Comparison of ENCODE assay signal across 24 cellular contexts in the genomic region with DNA sequence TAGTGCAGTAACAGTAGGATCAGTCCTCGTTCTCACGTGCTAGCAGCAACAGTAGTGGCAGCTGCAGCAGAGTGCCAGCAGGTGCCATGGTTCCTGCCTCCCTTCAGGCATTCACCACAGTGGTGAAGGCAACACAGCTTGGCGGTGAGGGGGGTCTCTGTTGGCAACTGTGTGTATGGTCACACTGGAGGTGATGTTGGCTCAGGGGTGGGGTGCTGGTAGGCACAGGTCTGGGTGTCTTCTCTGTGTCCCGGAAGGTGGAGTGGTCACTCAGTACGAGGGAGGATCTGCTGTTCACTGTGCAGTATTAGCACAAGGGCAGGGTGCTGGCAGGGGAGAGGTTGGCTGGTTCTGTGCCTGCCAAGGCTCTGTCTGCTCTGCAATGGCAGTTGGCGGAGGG.
"Had no signal": no experiment of that assay in that cellular context is flagged by ENCODE, and none has a peak within 500 bp of the region (broad histone marks: within the 10 kb centered on the region; RNA-seq: fewer than 3 reads in every experiment).

No MANE protein-coding gene starts in this region.

- H3K27ac Mint-ChIP-seq: activated B cell treated with CpG ODN at 0.5 μM for 24 hours; activated CD8-positive, alpha-beta T cell treated with anti-CD3 and anti-CD28 coated beads for 36 hours; activated naive CD4-positive, alpha-beta T cell treated with anti-CD3 and anti-CD28 coated beads, Interleukin-2, amount 50 U/mL, for 72 hours; activated T-cell treated with anti-CD3 and anti-CD28 coated beads, Interleukin-2, amount 50 U/mL, for 72 hours; T-cell had no signal

- H3K36me3 Mint-ChIP-seq: T-cell had no signal

- H3K27ac ChIP-seq: SK-N-MC had no signal

- DNase-seq: activated B cell treated with CpG ODN at 0.5 μM for 24 hours; activated CD4-positive, alpha-beta T cell treated with anti-CD3 and anti-CD28 coated beads, Interleukin-2, amount 50 U/mL, for 1 hour; activated CD8-positive, alpha-beta memory T cell treated with anti-CD3 and anti-CD28 coated beads, Interleukin-2, amount 50 U/mL, for 4 hours; activated CD8-positive, alpha-beta T cell treated with anti-CD3 and anti-CD28 coated beads for 36 hours; activated naive CD4-positive, alpha-beta T cell treated with Interleukin-2 at 50 U/mL for 16 hours; activated T-cell treated with anti-CD3 and anti-CD28 coated beads, Interleukin-2, amount 50 U/mL, for 72 hours; KG1; NCI-H1092; NCI-H1417; NCI-H187; NCI-H2081; NCI-H510A treated with DMSO at 0.1 percent for 48 hours; NCI-H69; NK-92 treated with Interleukin-12 subunit alpha and Interleukin-12 subunit beta, amount 100 ng/mL, for 24 hours; OCI-M1; RPMI8226; T-cell; T-helper 2 cell; T1000 had no signal

- H3K4me3 Mint-ChIP-seq: activated B cell treated with CpG ODN at 0.5 μM for 24 hours; activated CD8-positive, alpha-beta T cell treated with anti-CD3 and anti-CD28 coated beads for 36 hours; activated T-cell treated with anti-CD3 and anti-CD28 coated beads, Interleukin-2, amount 50 U/mL, for 72 hours; brain; T-cell had no signal

- H3K4me3 ChIP-seq: SK-N-MC had no signal

- H3K4me1 Mint-ChIP-seq: activated B cell treated with CpG ODN at 0.5 μM for 24 hours, brain, T-cell had no signal

- H3K27me3 Mint-ChIP-seq: activated B cell treated with CpG ODN at 0.5 μM for 24 hours; activated CD8-positive, alpha-beta T cell treated with anti-CD3 and anti-CD28 coated beads for 36 hours; T-cell had no signal

- ATAC-seq: activated CD8-positive, alpha-beta T cell treated with anti-CD3 and anti-CD28 coated beads for 36 hours; activated naive CD4-positive, alpha-beta T cell treated with anti-CD3 and anti-CD28 coated beads, Interleukin-2, amount 50 U/mL, for 72 hours; activated T-cell treated with anti-CD3 and anti-CD28 coated beads, Interleukin-2, amount 50 U/mL, for 72 hours; Panc1; Right ventricle myocardium inferior; T-cell had no signal
